Comparison of ENCODE assay signal across 24 cellular contexts in the genomic region with DNA sequence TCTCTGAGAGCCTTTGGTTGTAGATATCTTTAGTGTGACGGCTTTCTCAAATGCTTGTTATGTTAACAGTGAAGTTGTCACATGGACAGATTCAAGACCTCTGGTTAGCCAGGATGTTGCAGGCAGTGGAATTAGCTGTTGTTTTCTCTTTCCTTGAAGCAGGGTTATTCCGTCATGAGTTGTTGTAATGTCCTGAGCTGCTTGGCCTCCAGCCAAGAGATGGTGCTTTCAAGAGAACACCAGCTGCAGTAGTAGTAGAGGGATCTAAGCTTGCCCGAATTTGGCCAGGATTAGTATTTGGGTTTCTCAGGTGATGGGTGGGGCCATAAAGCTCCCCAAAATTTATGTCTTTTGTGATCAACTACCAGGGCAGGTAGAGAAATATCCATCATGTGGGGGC. TPM values are rescaled to one million over a fixed set of nuclear protein-coding genes. Genes with fewer than 3 reads are reported as not detected.
DNase-seq lines count a peak whose midpoint lies in the region; ATAC-seq and TF ChIP-seq lines count a peak whose summit lies in the region.
"Had no signal": no experiment of that assay in that cellular context is flagged by ENCODE, and none has a peak within 500 bp of the region (broad histone marks: within the 10 kb centered on the region; RNA-seq: fewer than 3 reads in every experiment).

No MANE protein-coding gene starts in this region.

- no peaks in the 10 kb centered on the region for H3K36me3 ChIP-seq in mammary epithelial cell (ENCODE audit: insufficient read depth, low read length)
- H3K36me3 ChIP-seq: esophagus squamous epithelium, heart left ventricle, prostate gland, transverse colon had no signal

- intact Hi-C loops in mammary epithelial cell (cut with micrococcal nuclease), result no loop called here

- no peaks in the 10 kb centered on the region for H3K9me3 ChIP-seq in mammary epithelial cell (replicated peaks; ENCODE audit: insufficient read depth, low read length)
- H3K9me3 ChIP-seq: body of pancreas, prostate gland had no signal

- H3K9ac ChIP-seq in mammary epithelial cell (ENCODE audit: insufficient read depth, low read length), result no peak overlapping the region

- no peak overlapping the region for H3K4me2 ChIP-seq in mammary epithelial cell (ENCODE audit: insufficient read depth, low read depth, low read length)

- H3K27ac ChIP-seq in mammary epithelial cell (ENCODE audit: insufficient read depth, low read depth, low read length), result no peak overlapping the region
- H3K27ac ChIP-seq: body of pancreas, dorsolateral prefrontal cortex, esophagus squamous epithelium, heart left ventricle, HL-60, PC-9, prostate gland, transverse colon had no signal

- in situ Hi-C loops in mammary epithelial cell (cut with MboI; ENCODE audit: low sequenced_read_pairs in 2 of 2), result no loop called here

- peaks cover 8% of the 10 kb centered on the region for H3K4me1 ChIP-seq in mammary epithelial cell (ENCODE audit: insufficient read depth, low read length)
- H3K4me1 ChIP-seq: body of pancreas, heart left ventricle, prostate gland, transverse colon had no signal

- no peaks in the 10 kb centered on the region for H4K20me1 ChIP-seq in mammary epithelial cell (ENCODE audit: insufficient read depth, low read length)

- no peaks in the 10 kb centered on the region for H3K27me3 ChIP-seq in mammary epithelial cell (ENCODE audit: insufficient read depth, low read length)
- H3K27me3 ChIP-seq: body of pancreas, dorsolateral prefrontal cortex, esophagus squamous epithelium, heart left ventricle, transverse colon had no signal

- no peak for TF ChIP-seq CTCF in mammary epithelial cell (conservative IDR thresholded peaks at IDR 0.05 in 1 of 2, IDR thresholded peaks at IDR 0.05 in 1 of 2; ENCODE audit: extremely low read depth in 1 of 2, insufficient read depth in 1 of 2, low read depth in 1 of 2, low read length in 2 of 2)

- BruUV-seq in mammary epithelial cell (replicated peaks; lab: Mats Ljungman, UMichigan), result no TSS peak

- CTCF ChIA-PET in mammary epithelial cell (lab: Charles Lee; ENCODE audit: low non-redundant PET), result no interaction called here

- WGBS in mammary epithelial cell (ENCODE audit: low coverage, missing lambda C conversion rate), result 29% methylated on average over 3 of the region's 3 CpGs

- DNase-seq in NCI-H1092 treated with DMSO at 0.1 percent for 48 hours (lab: John Stamatoyannopoulos, UW), result peak; percentile 1
- DNase-seq in NCI-H1092 (lab: John Stamatoyannopoulos, UW), result no peak
- peak; percentile 67 for DNase-seq in NCI-H2029 treated with DMSO at 0.1 percent for 48 hours (lab: John Stamatoyannopoulos, UW)
- DNase-seq in mammary epithelial cell, result peak; percentile 47
- peak; percentile 25 for DNase-seq in myocyte (ENCODE audit: low read depth)
- no peak for DNase-seq in activated effector memory CD4-positive, alpha-beta T cell treated with anti-CD3 and anti-CD28 coated beads, Interleukin-2, amount 50 U/mL, for 16 hours
- DNase-seq: activated CD4-positive, alpha-beta T cell treated with anti-CD3 and anti-CD28 coated beads, Interleukin-2, amount 10 ng/mL, durations not matched to agents 7 days and 5 days; activated T-cell treated with anti-CD3 and anti-CD28 coated beads for 4 hours; body of pancreas; C1 segment of cervical spinal cord; dorsolateral prefrontal cortex; esophagus squamous epithelium; natural killer cell; NCI-H1048; NCI-H526; PC-9; stimulated activated naive B cell treated with anti-CD40 and anti-IgM and Interleukin-4, amounts not matched to agents 10 μg/mL and 1 μg/mL and 100 μg/mL, for 72 hours; transverse colon had no signal

- dilution Hi-C loops in mammary epithelial cell (cut with HindIII; ENCODE audit: low sequenced_read_pairs), result no loop called here

- no peaks in the 10 kb centered on the region for H3K79me2 ChIP-seq in mammary epithelial cell (ENCODE audit: insufficient read depth, low read length)

- no peak overlapping the region for H3K4me3 ChIP-seq in mammary epithelial cell (replicated peaks in 1 of 3; ENCODE audit: insufficient read depth in 1 of 3, low read depth in 2 of 3, low read length in 3 of 3)
- H3K4me3 ChIP-seq: body of pancreas, dorsolateral prefrontal cortex, esophagus squamous epithelium, heart left ventricle, PC-9, prostate gland, transverse colon had no signal

- ATAC-seq in GM19023 (IDR thresholded peaks at IDR 0.05; ENCODE audit: unreplicated experiment), result no peak
- ATAC-seq in HG02981 (IDR thresholded peaks at IDR 0.05; ENCODE audit: unreplicated experiment), result no peak
- ATAC-seq: activated naive CD4-positive, alpha-beta T cell treated with anti-CD3 and anti-CD28 coated beads, Interleukin-2, amount 50 U/mL, for 72 hours; body of pancreas; natural killer cell; stimulated activated naive B cell treated with anti-CD40 and anti-IgM and Interleukin-4, amounts not matched to agents 10 μg/mL and 1 μg/mL and 100 μg/mL, for 72 hours had no signal

- H2AFZ ChIP-seq in mammary epithelial cell (ENCODE audit: low read depth, low read length), result no peak overlapping the region
- H2AFZ ChIP-seq: PC-9 had no signal

RNA-seq across cellular contexts. Expression of a gene that starts 13.4 kb away (rescaled TPM):
- under 1 TPM; 0.19 to 0.33 TPM for total RNA-seq in mammary epithelial cell
- polyA plus RNA-seq in mammary epithelial cell, result 0.08 TPM
- not detected for polyA minus RNA-seq in mammary epithelial cell
- total RNA-seq in myocyte, result 0.45 TPM in 1 of 2 replicates, not detected in the other
- 0.16 TPM for polyA plus RNA-seq in myocyte (2012)

Comparison
In these comparisons a context has a peak if more than half of its experiments do, and no peak if none do; other contexts are left out.
1. DNase-seq: peak in NCI-H1092 treated with DMSO at 0.1 percent for 48 hours (single experiment), NCI-H2029 treated with DMSO at 0.1 percent for 48 hours (single experiment), mammary epithelial cell (single experiment) and myocyte (single experiment); none in NCI-H1092 (single experiment) and activated effector memory CD4-positive, alpha-beta T cell treated with anti-CD3 and anti-CD28 coated beads, Interleukin-2, amount 50 U/mL, for 16 hours (single experiment).